In genomic region chr1:37859507-37860345, GRCh38 we compare ENCODE assay signal across 8 cellular contexts. TPM values are rescaled to one million over a fixed set of nuclear protein-coding genes. Genes with fewer than 3 reads are reported as not detected.
DNase-seq lines count a peak whose midpoint lies in the region; ATAC-seq lines count a peak whose summit lies in the region.

Gene MTF1, minus strand, starts transcription at chr1:37859592. Its CDS starts 1,934 bp downstream, at chr1:37857658.

- H3K36me3 ChIP-seq in effector memory CD4-positive, alpha-beta T cell (ENCODE audit: control insufficient read depth, insufficient read depth, low read length): no peaks in the 10 kb centered on the region

- H3K9me3 ChIP-seq in effector memory CD4-positive, alpha-beta T cell (ENCODE audit: control insufficient read depth, low read length): no peaks in the 10 kb centered on the region

- peak within 1 kb of the TSS; percentile 89 for H3K27ac Mint-ChIP-seq in memory B cell

- no peaks in the 10 kb centered on the region for H3K9me3 Mint-ChIP-seq in memory B cell

- H3K27ac ChIP-seq in effector memory CD4-positive, alpha-beta T cell (ENCODE audit: insufficient read depth, low read length, poor library complexity, severe bottlenecking): peak within 1 kb of the TSS; percentile 85

- H3K27me3 Mint-ChIP-seq in memory B cell: no peaks in the 10 kb centered on the region

- H3K4me3 Mint-ChIP-seq in memory B cell: peak within 1 kb of the TSS; percentile 94

- no peaks in the 10 kb centered on the region for H3K27me3 ChIP-seq in effector memory CD4-positive, alpha-beta T cell (replicated peaks; ENCODE audit: control insufficient read depth, insufficient read depth, low read length, poor library complexity, severe bottlenecking)

- peak within 1 kb of the TSS; percentile 85 for H3K4me3 ChIP-seq in effector memory CD4-positive, alpha-beta T cell (ENCODE audit: insufficient read depth, low read depth, low read length, poor library complexity, severe bottlenecking)

- peaks cover 7% of the 10 kb centered on the region for H3K4me1 ChIP-seq in effector memory CD4-positive, alpha-beta T cell (ENCODE audit: control insufficient read depth, insufficient read depth, low read length, poor library complexity, severe bottlenecking)

- ATAC-seq in GM19468 (IDR thresholded peaks at IDR 0.05; ENCODE audit: extremely low read depth, unreplicated experiment) (peak; percentile 80), memory B cell (ENCODE audit: low read depth) (peak; percentile 95)

- DNase-seq in COLO829 (ENCODE audit: low spot score) (peak; percentile 97), HT-29 (ENCODE audit: low spot score) (peak; percentile 97), memory B cell (ENCODE audit: low spot score in 2 of 2) (peak; percentile 88 to 95)
- DNase-seq in NK-92 treated with Interleukin-12 subunit alpha and Interleukin-12 subunit beta, amount 100 ng/mL, for 24 hours (lab: John Stamatoyannopoulos, UW): peak; percentile 96
- DNase-seq in activated CD8-positive, alpha-beta memory T cell treated with anti-CD3 and anti-CD28 coated beads for 24 hours: peak; percentile 97
- DNase-seq in effector memory CD4-positive, alpha-beta T cell: peak; percentile 91 to 96 (median 95)
- DNase-seq in stimulated activated CD8-positive, alpha-beta memory T cell treated with anti-CD3 and anti-CD28 coated beads, Interleukin-12 subunit alpha, Interleukin-12 subunit beta, amount 100 ng/mL, for 24 hours (ENCODE audit: extremely low read depth): peak; percentile 91

- H3K4me1 Mint-ChIP-seq in memory B cell: peaks cover 17% of the 10 kb centered on the region

- H3K36me3 Mint-ChIP-seq in memory B cell: peaks cover 14% of the 10 kb centered on the region

RNA-seq across cellular contexts. Expression of gene MTF1, which starts in this region (rescaled TPM):
- total RNA-seq in HT-29 (2014; rRNA removed; shearing (Covaris generic)): 3.0 and 3.7 TPM in 2 replicates

Comparison
In these comparisons a context has a peak if more than half of its experiments do, and no peak if none do; other contexts are left out.
1. Peak in every context shown above with its lines: DNase-seq, ATAC-seq, H3K4me3 ChIP-seq and H3K27ac ChIP-seq.